In the genomic region with DNA sequence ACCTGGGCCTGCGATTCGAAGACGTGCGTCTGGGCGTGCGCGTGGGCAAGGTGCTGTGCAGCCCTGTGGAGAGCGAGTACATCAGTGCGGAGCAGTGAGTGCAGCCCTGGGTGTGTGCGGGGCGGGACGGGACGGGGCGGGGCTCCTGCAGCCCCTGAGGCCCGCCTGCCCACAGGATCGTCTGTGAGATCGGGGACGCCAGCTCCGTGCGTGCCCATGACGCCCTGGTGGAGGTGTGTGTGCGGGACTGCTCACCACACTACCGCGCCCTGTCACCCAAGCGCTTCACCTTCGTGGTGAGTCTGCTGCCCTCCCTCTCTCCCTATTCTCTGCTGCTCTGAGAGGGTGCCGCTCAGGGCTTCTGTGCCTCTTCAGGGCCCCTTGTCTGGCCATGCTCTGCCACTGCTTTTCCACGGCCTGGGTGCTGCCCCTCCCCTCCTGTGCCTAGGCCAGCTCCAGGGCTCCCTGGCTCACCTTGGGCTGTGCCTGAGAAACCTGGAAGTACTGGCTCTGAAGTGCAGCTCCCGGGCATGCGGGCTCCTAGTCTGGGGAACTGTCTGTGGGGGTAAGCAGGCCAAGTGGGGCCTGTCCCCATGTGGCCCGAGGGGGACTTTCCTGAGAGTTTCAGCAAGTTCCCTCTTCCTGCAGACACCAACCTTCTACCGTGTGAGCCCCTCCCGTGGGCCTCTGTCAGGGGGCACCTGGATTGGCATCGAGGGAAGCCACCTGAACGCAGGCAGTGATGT, we compare ENCODE assay signal across 13 cellular contexts. TPM values are rescaled to one million over a fixed set of nuclear protein-coding genes. Genes with fewer than 3 reads are reported as not detected.
DNase-seq lines count a peak whose midpoint lies in the region; ATAC-seq and TF ChIP-seq lines count a peak whose summit lies in the region.
"Had no signal": no experiment of that assay in that cellular context is flagged by ENCODE, and none has a peak within 500 bp of the region (broad histone marks: within the 10 kb centered on the region; RNA-seq: fewer than 3 reads in every experiment).

No MANE protein-coding gene starts in this region.

- CTCF ChIA-PET in CD4-positive, alpha-beta T cell (lab: Charles Lee) = no interaction called here

- H3K27ac ChIP-seq in Karpas-422 (ENCODE audit: low read length) = peak overlapping the region; percentile 66
- H3K27ac ChIP-seq in CD4-positive, alpha-beta T cell (ENCODE audit: low read depth, low read length) = no peak overlapping the region
- no peak overlapping the region for H3K27ac ChIP-seq in left ventricle myocardium inferior (replicated peaks)
- H3K27ac ChIP-seq: A549, foreskin keratinocyte had no signal

- DNase-seq in stimulated activated naive CD8-positive, alpha-beta T cell treated with anti-CD3 and anti-CD28 coated beads, Interleukin-15, amount 100 ng/mL, for 72 hours = no peak
- no peak for DNase-seq in stimulated activated naive CD8-positive, alpha-beta T cell treated with anti-CD3 and anti-CD28 coated beads, Interleukin-15, Interleukin-2, amounts not matched to agents 100 U/mL and 50 U/mL, for 24 hours
- DNase-seq in Karpas-422 (no peak), type B pancreatic cell (ENCODE audit: extremely low spot score, unreplicated experiment) (no peak), left ventricle myocardium inferior (no peak)
- DNase-seq in CD4-positive, alpha-beta T cell = no peak
- DNase-seq in activated CD4-positive, alpha-beta T cell treated with anti-CD3 and anti-CD28 coated beads for 48 hours = no peak
- DNase-seq: activated T-cell treated with anti-CD3 and anti-CD28 coated beads, Interleukin-2, amount 50 U/mL, for 72 hours; aorta; foreskin keratinocyte; stimulated activated CD8-positive, alpha-beta memory T cell treated with anti-CD3 and anti-CD28 coated beads, Interleukin-4, amount 100 ng/mL, for 48 hours had no signal

- POLR2A ChIA-PET in CD4-positive, alpha-beta T cell (lab: Charles Lee) = no interaction called here

- no peaks in the 10 kb centered on the region for H3K9me3 Mint-ChIP-seq in stimulated activated naive CD8-positive, alpha-beta T cell treated with anti-CD3 and anti-CD28 coated beads, Interleukin-15, amount 100 ng/mL, for 72 hours
- no peaks in the 10 kb centered on the region for H3K9me3 Mint-ChIP-seq in type B pancreatic cell
- H3K9me3 Mint-ChIP-seq in CD4-positive, alpha-beta T cell = no peaks in the 10 kb centered on the region
- H3K9me3 Mint-ChIP-seq: activated T-cell treated with anti-CD3 and anti-CD28 coated beads, Interleukin-2, amount 50 U/mL, for 72 hours had no signal

- peak overlapping the region; percentile 47 for H3K9ac ChIP-seq in Karpas-422 (ENCODE audit: low read length)

- H4K20me1 ChIP-seq in Karpas-422 (ENCODE audit: insufficient read depth, low read depth, low read length) = no peaks in the 10 kb centered on the region; the same call in 1 of the 2 replicates

- no peaks in the 10 kb centered on the region for H3K9me3 ChIP-seq in Karpas-422 (ENCODE audit: low read length)
- H3K9me3 ChIP-seq in CD4-positive, alpha-beta T cell (ENCODE audit: control insufficient read depth, low read length) = no peaks in the 10 kb centered on the region
- no peaks in the 10 kb centered on the region for H3K9me3 ChIP-seq in left ventricle myocardium inferior (replicated peaks)
- H3K9me3 ChIP-seq: A549 had no signal

- ATAC-seq in stimulated activated naive CD8-positive, alpha-beta T cell treated with anti-CD3 and anti-CD28 coated beads, Interleukin-15, amount 100 ng/mL, for 72 hours = peak; percentile 23
- no peak for ATAC-seq in stimulated activated naive CD8-positive, alpha-beta T cell treated with anti-CD3 and anti-CD28 coated beads, Interleukin-15, Interleukin-2, amounts not matched to agents 100 U/mL and 50 U/mL, for 24 hours
- peak; percentile 32 for ATAC-seq in HG02642 (IDR thresholded peaks at IDR 0.05; ENCODE audit: poor library complexity, unreplicated experiment)
- no peak for ATAC-seq in CD4-positive, alpha-beta T cell (ENCODE audit: poor library complexity)
- ATAC-seq: activated T-cell treated with anti-CD3 and anti-CD28 coated beads, Interleukin-2, amount 50 U/mL, for 72 hours; foreskin keratinocyte had no signal

- H3K79me2 ChIP-seq in Karpas-422 (ENCODE audit: low read length) = no peaks in the 10 kb centered on the region

- no peaks in the 10 kb centered on the region for H3K27me3 Mint-ChIP-seq in stimulated activated naive CD8-positive, alpha-beta T cell treated with anti-CD3 and anti-CD28 coated beads, Interleukin-15, amount 100 ng/mL, for 72 hours
- H3K27me3 Mint-ChIP-seq in type B pancreatic cell = no peaks in the 10 kb centered on the region
- no peaks in the 10 kb centered on the region for H3K27me3 Mint-ChIP-seq in CD4-positive, alpha-beta T cell

- intact Hi-C loops in CD4-positive, alpha-beta T cell (cut with DNase I, micrococcal nuclease) = no loop called here
- intact Hi-C loops in left ventricle myocardium inferior (cut with micrococcal nuclease) = no loop called here

- peak overlapping the region in 1 of 2 donors; percentile 90 for H3K27ac Mint-ChIP-seq in stimulated activated naive CD8-positive, alpha-beta T cell treated with anti-CD3 and anti-CD28 coated beads, Interleukin-15, amount 100 ng/mL, for 72 hours
- H3K27ac Mint-ChIP-seq in type B pancreatic cell = peak overlapping the region; percentile 43
- H3K27ac Mint-ChIP-seq in CD4-positive, alpha-beta T cell = no peak overlapping the region
- H3K27ac Mint-ChIP-seq: activated T-cell treated with anti-CD3 and anti-CD28 coated beads, Interleukin-2, amount 50 U/mL, for 72 hours had no signal

- H3K36me3 Mint-ChIP-seq in type B pancreatic cell = peaks cover 6% of the 10 kb centered on the region
- peaks cover 21% of the 10 kb centered on the region for H3K36me3 Mint-ChIP-seq in CD4-positive, alpha-beta T cell (ENCODE audit: low read depth)

- no peaks in the 10 kb centered on the region for H3K36me3 ChIP-seq in Karpas-422 (ENCODE audit: insufficient read depth, low read length)
- peaks cover 64% of the 10 kb centered on the region for H3K36me3 ChIP-seq in left ventricle myocardium inferior

- no peaks in the 10 kb centered on the region for H3K9me2 ChIP-seq in Karpas-422 (replicated peaks; ENCODE audit: insufficient read depth, low read length)

- H3K4me1 ChIP-seq in Karpas-422 (ENCODE audit: low read length) (peaks cover 68% of the 10 kb centered on the region), left ventricle myocardium inferior (peaks cover 15% of the 10 kb centered on the region)
- H3K4me1 ChIP-seq: foreskin keratinocyte had no signal

- H3K27me3 ChIP-seq in Karpas-422 (ENCODE audit: low read length) = no peaks in the 10 kb centered on the region
- H3K27me3 ChIP-seq in CD4-positive, alpha-beta T cell (ENCODE audit: control insufficient read depth, insufficient read depth, low read length) = no peaks in the 10 kb centered on the region
- no peaks in the 10 kb centered on the region for H3K27me3 ChIP-seq in left ventricle myocardium inferior (ENCODE audit: low read depth)
- H3K27me3 ChIP-seq: foreskin keratinocyte had no signal

- H3K4me1 Mint-ChIP-seq in stimulated activated naive CD8-positive, alpha-beta T cell treated with anti-CD3 and anti-CD28 coated beads, Interleukin-15, amount 100 ng/mL, for 72 hours = peaks cover 14% of the 10 kb centered on the region
- peaks cover 3% of the 10 kb centered on the region for H3K4me1 Mint-ChIP-seq in type B pancreatic cell (ENCODE audit: unreplicated experiment)
- no peaks in the 10 kb centered on the region for H3K4me1 Mint-ChIP-seq in CD4-positive, alpha-beta T cell (ENCODE audit: low read depth)

- H3K4me3 ChIP-seq in Karpas-422 (ENCODE audit: low read length) (peak overlapping the region; percentile 34; the same call in 1 of the 2 replicates), left ventricle myocardium inferior (no peak overlapping the region)
- H3K4me3 ChIP-seq: A549 had no signal

- H3K4me3 Mint-ChIP-seq in stimulated activated naive CD8-positive, alpha-beta T cell treated with anti-CD3 and anti-CD28 coated beads, Interleukin-15, amount 100 ng/mL, for 72 hours = no peak overlapping the region
- no peak overlapping the region for H3K4me3 Mint-ChIP-seq in type B pancreatic cell
- H3K4me3 Mint-ChIP-seq in CD4-positive, alpha-beta T cell = no peak overlapping the region
- H3K4me3 Mint-ChIP-seq: activated T-cell treated with anti-CD3 and anti-CD28 coated beads, Interleukin-2, amount 50 U/mL, for 72 hours had no signal

- H3K4me2 ChIP-seq in Karpas-422 (ENCODE audit: low read depth, low read length, poor library complexity, severe bottlenecking) = peak overlapping the region; percentile 47
- H3K4me2 ChIP-seq: A549 had no signal

- no peak for TF ChIP-seq CTCF in type B pancreatic cell (conservative IDR thresholded peaks at IDR 0.05)
- no peak for TF ChIP-seq CTCF in CD4-positive, alpha-beta T cell (IDR thresholded peaks at IDR 0.05)
- no peak for TF ChIP-seq CTCF in left ventricle myocardium inferior (IDR thresholded peaks at IDR 0.05; ENCODE audit: borderline replicate concordance)

- H2AFZ ChIP-seq in Karpas-422 (ENCODE audit: low read length) = no peak overlapping the region

RNA-seq across cellular contexts. Expression of a gene that starts 31.8 kb away (rescaled TPM):
- 7.5 and 15.8 TPM in 2 replicates for total RNA-seq in Karpas-422 (2014; rRNA removed; shearing (Covaris generic); ENCODE audit: low replicate concordance)
- total RNA-seq in type B pancreatic cell (ENCODE audit: low replicate concordance) (55.9 and 59.2 TPM in 2 replicates), left ventricle myocardium inferior (26.4 TPM)
- total RNA-seq in CD4-positive, alpha-beta T cell = 10 to 100 TPM in 1 of 2 experiments, 1 to 10 TPM in 1; 9.8 to 10.6 TPM

Comparison
In these comparisons a context has a peak if more than half of its experiments do, and no peak if none do; other contexts are left out.
1. ATAC-seq: peak in stimulated activated naive CD8-positive, alpha-beta T cell treated with anti-CD3 and anti-CD28 coated beads, Interleukin-15, amount 100 ng/mL, for 72 hours (single experiment) and HG02642 (single experiment); none in stimulated activated naive CD8-positive, alpha-beta T cell treated with anti-CD3 and anti-CD28 coated beads, Interleukin-15, Interleukin-2, amounts not matched to agents 100 U/mL and 50 U/mL, for 24 hours (single experiment) and CD4-positive, alpha-beta T cell (single experiment).